16 cellular contexts compared by ENCODE assay signal in genomic region chr1:55474168-55474786, GRCh38.
DNase-seq lines count a peak whose midpoint lies in the region; ATAC-seq, FAIRE-seq and TF ChIP-seq lines count a peak whose summit lies in the region.
"Had no signal": no experiment of that assay in that cellular context is flagged by ENCODE, and none has a peak within 500 bp of the region (broad histone marks: within the 10 kb centered on the region; RNA-seq: fewer than 3 reads in every experiment).

No MANE protein-coding gene starts in this region.

- no TSS peak for BruUV-seq in K562 (replicated peaks; lab: Mats Ljungman, UMichigan)

- H3K36me3 ChIP-seq in K562 (ENCODE audit: control insufficient read depth, insufficient read depth, low read length): no peaks in the 10 kb centered on the region
- H3K36me3 ChIP-seq in left lung: no peaks in the 10 kb centered on the region
- H3K36me3 ChIP-seq: BLaER1 treated with 17β-estradiol and CSF1 and Interleukin-3, amounts not matched to agents 10 nM and 100 nM; gastrocnemius medialis had no signal

- peak; percentile 87 for FAIRE-seq in K562 (lab: Jason Lieb, UNC)
- FAIRE-seq: colon had no signal

- CTCF ChIA-PET in K562 (lab: Yijun Ruan, JAX; ENCODE audit: low intra/inter-chr PET ratio): no interaction called here

- no peaks in the 10 kb centered on the region for H3K79me2 ChIP-seq in K562 (ENCODE audit: control insufficient read depth, insufficient read depth, low read length)

- TF ChIP-seq CTCF in K562 (IDR thresholded peaks at IDR 0.05 in 2 of 3, conservative IDR thresholded peaks at IDR 0.05 in 1 of 3; ENCODE audit: insufficient read depth in 2 of 3, low read depth in 1 of 3, low read length in 3 of 3) (no peak), left lung (IDR thresholded peaks at IDR 0.05) (no peak)

- H3K27me3 Mint-ChIP-seq in activated T-helper 17 cell treated with anti-CD3 and anti-CD28 coated beads, Interleukin-2, amount 50 U/mL, for 72 hours: peaks cover 26% of the 10 kb centered on the region
- H3K27me3 Mint-ChIP-seq in stimulated activated naive B cell treated with anti-CD40 and anti-IgM and Interleukin-4, amounts not matched to agents 10 μg/mL and 1 μg/mL and 100 μg/mL, for 72 hours: peaks cover 20 to 23% of the 10 kb centered on the region in 2 donors

- no peaks in the 10 kb centered on the region for H4K20me1 ChIP-seq in K562 (replicated peaks; ENCODE audit: control insufficient read depth, insufficient read depth, low read length)
- H4K20me1 ChIP-seq: BLaER1 treated with 17β-estradiol and CSF1 and Interleukin-3, amounts not matched to agents 10 nM and 100 nM had no signal

- no peaks in the 10 kb centered on the region for H3K36me3 Mint-ChIP-seq in activated T-helper 17 cell treated with anti-CD3 and anti-CD28 coated beads, Interleukin-2, amount 50 U/mL, for 72 hours (ENCODE audit: low read depth)
- H3K36me3 Mint-ChIP-seq in stimulated activated naive B cell treated with anti-CD40 and anti-IgM and Interleukin-4, amounts not matched to agents 10 μg/mL and 1 μg/mL and 100 μg/mL, for 72 hours: no peaks in the 10 kb centered on the region
- H3K36me3 Mint-ChIP-seq: activated CD8-positive, alpha-beta memory T cell treated with anti-CD3 and anti-CD28 coated beads, Interleukin-2, amount 10 ng/mL, durations not matched to agents 7 days and 5 days; activated naive CD8-positive, alpha-beta T cell had no signal

- H3K4me3 ChIP-seq in K562: no peak overlapping the region
- H3K4me3 ChIP-seq in left lung: no peak overlapping the region
- H3K4me3 ChIP-seq: BLaER1 treated with 17β-estradiol and CSF1 and Interleukin-3, amounts not matched to agents 10 nM and 100 nM; gastrocnemius medialis had no signal

- no peak overlapping the region for H3K4me3 Mint-ChIP-seq in activated T-helper 17 cell treated with anti-CD3 and anti-CD28 coated beads, Interleukin-2, amount 50 U/mL, for 72 hours
- H3K4me3 Mint-ChIP-seq in stimulated activated naive B cell treated with anti-CD40 and anti-IgM and Interleukin-4, amounts not matched to agents 10 μg/mL and 1 μg/mL and 100 μg/mL, for 72 hours: no peak overlapping the region
- H3K4me3 Mint-ChIP-seq: activated CD8-positive, alpha-beta memory T cell treated with anti-CD3 and anti-CD28 coated beads, Interleukin-2, amount 10 ng/mL, durations not matched to agents 7 days and 5 days; activated naive CD8-positive, alpha-beta T cell had no signal

- no peak for TF ChIP-seq RAD21 in K562 (CRISPR knock-in tag; conservative IDR thresholded peaks at IDR 0.05 in 1 of 2, IDR thresholded peaks at IDR 0.05 in 1 of 2)

- in situ Hi-C loops in K562 (cut with MboI): no loop called here

- intact Hi-C loops in K562 (cut with micrococcal nuclease) (no loop called here), left lung (cut with DNase I) (no loop called here)

- 0% methylated on average over 1 of the region's 1 CpG for WGBS in K562 (ENCODE audit: insufficient coverage, low coverage, missing lambda C conversion rate)

- POLR2A ChIA-PET in K562 (lab: Yijun Ruan, JAX): interaction anchor here (0.8 to 1.6 kb wide), 2 partner anchors 10 to 26 kb away, joined by 4 to 8 read pairs; no protein-coding TSS in a partner anchor

- H3K27me3 ChIP-seq in K562 (ENCODE audit: control insufficient read depth in 2 of 2, insufficient read depth in 2 of 2, low read length in 2 of 2) (no peaks in the 10 kb centered on the region), left lung (no peaks in the 10 kb centered on the region)
- H3K27me3 ChIP-seq: BLaER1 treated with 17β-estradiol and CSF1 and Interleukin-3, amounts not matched to agents 10 nM and 100 nM; gastrocnemius medialis had no signal

- H3K4me1 ChIP-seq in K562 (replicated peaks in 1 of 2; ENCODE audit: control insufficient read depth in 2 of 2, insufficient read depth in 2 of 2, low read length in 2 of 2): peaks cover 10 to 30% of the 10 kb centered on the region in 2 experiments; a peak in 4 of 5 replicates
- H3K4me1 ChIP-seq in left lung: peaks cover 4 to 24% of the 10 kb centered on the region in 2 donors
- H3K4me1 ChIP-seq: gastrocnemius medialis had no signal

- H3K27ac ChIP-seq in K562 (ENCODE audit: extremely low read depth, low read depth, low read length) (peak overlapping the region; percentile 59), left lung (no peak overlapping the region)
- H3K27ac ChIP-seq: BLaER1 treated with 17β-estradiol and CSF1 and Interleukin-3, amounts not matched to agents 10 nM and 100 nM; gastrocnemius medialis had no signal

- ATAC-seq in K562 (peak; percentile 88), left lung (peak; percentile 70), GM18517 (IDR thresholded peaks at IDR 0.05; ENCODE audit: unreplicated experiment) (no peak)
- ATAC-seq in activated T-helper 17 cell treated with anti-CD3 and anti-CD28 coated beads, Interleukin-2, amount 50 U/mL, for 72 hours (replicated peaks): no peak
- no peak for ATAC-seq in stimulated activated naive B cell treated with anti-CD40 and anti-IgM and Interleukin-4, amounts not matched to agents 10 μg/mL and 1 μg/mL and 100 μg/mL, for 72 hours (replicated peaks)
- ATAC-seq: activated CD8-positive, alpha-beta memory T cell treated with anti-CD3 and anti-CD28 coated beads, Interleukin-2, amount 10 ng/mL, durations not matched to agents 7 days and 5 days had no signal

- no peak overlapping the region for H3K27ac Mint-ChIP-seq in activated T-helper 17 cell treated with anti-CD3 and anti-CD28 coated beads, Interleukin-2, amount 50 U/mL, for 72 hours
- H3K27ac Mint-ChIP-seq in stimulated activated naive B cell treated with anti-CD40 and anti-IgM and Interleukin-4, amounts not matched to agents 10 μg/mL and 1 μg/mL and 100 μg/mL, for 72 hours: no peak overlapping the region
- H3K27ac Mint-ChIP-seq: activated CD8-positive, alpha-beta memory T cell treated with anti-CD3 and anti-CD28 coated beads, Interleukin-2, amount 10 ng/mL, durations not matched to agents 7 days and 5 days; activated naive CD8-positive, alpha-beta T cell had no signal

- H2AFZ ChIP-seq in K562 (ENCODE audit: low read depth, low read length): peak overlapping the region; percentile 67

- no peaks in the 10 kb centered on the region for H3K9me3 ChIP-seq in K562 (replicated peaks; ENCODE audit: control insufficient read depth, insufficient read depth, low read depth, low read length)
- no peaks in the 10 kb centered on the region for H3K9me3 ChIP-seq in left lung
- H3K9me3 ChIP-seq: BLaER1 treated with 17β-estradiol and CSF1 and Interleukin-3, amounts not matched to agents 10 nM and 100 nM; gastrocnemius medialis had no signal

- H3K4me1 Mint-ChIP-seq in activated T-helper 17 cell treated with anti-CD3 and anti-CD28 coated beads, Interleukin-2, amount 50 U/mL, for 72 hours: no peaks in the 10 kb centered on the region
- H3K4me1 Mint-ChIP-seq in stimulated activated naive B cell treated with anti-CD40 and anti-IgM and Interleukin-4, amounts not matched to agents 10 μg/mL and 1 μg/mL and 100 μg/mL, for 72 hours: no peaks in the 10 kb centered on the region
- H3K4me1 Mint-ChIP-seq: activated CD8-positive, alpha-beta memory T cell treated with anti-CD3 and anti-CD28 coated beads, Interleukin-2, amount 10 ng/mL, durations not matched to agents 7 days and 5 days had no signal

- H3K9ac ChIP-seq in K562 (ENCODE audit: insufficient read depth in 1 of 2, low read depth in 2 of 2, low read length in 2 of 2): peak overlapping the region in 1 of 2 experiments; percentile 9; a peak in 1 of 4 replicates
- H3K9ac ChIP-seq: BLaER1 treated with 17β-estradiol and CSF1 and Interleukin-3, amounts not matched to agents 10 nM and 100 nM had no signal

- H3K9me3 Mint-ChIP-seq in activated T-helper 17 cell treated with anti-CD3 and anti-CD28 coated beads, Interleukin-2, amount 50 U/mL, for 72 hours: no peaks in the 10 kb centered on the region
- no peaks in the 10 kb centered on the region for H3K9me3 Mint-ChIP-seq in stimulated activated naive B cell treated with anti-CD40 and anti-IgM and Interleukin-4, amounts not matched to agents 10 μg/mL and 1 μg/mL and 100 μg/mL, for 72 hours

- H3K4me2 ChIP-seq in K562 (ENCODE audit: insufficient read depth, low read length): peak overlapping the region; percentile 45

- no peak for TF ChIP-seq POLR2A in K562 (conservative IDR thresholded peaks at IDR 0.05)

- no peaks in the 10 kb centered on the region for H3K9me1 ChIP-seq in K562 (ENCODE audit: control insufficient read depth, insufficient read depth, low read length)

- peak; percentile 68 for TF ChIP-seq EP300 in K562 (IDR thresholded peaks at IDR 0.05; ENCODE audit: low read length)

- peak; percentile 48 for DNase-seq in EH (ENCODE audit: low read depth)
- peak; percentile 67 for DNase-seq in NCI-H226
- DNase-seq in K562 (ENCODE audit: extremely low read depth in 1 of 4, low spot score in 3 of 4): peak; percentile 24 to 78 (median 40)
- DNase-seq in left lung: no peak
- no peak for DNase-seq in cerebellar cortex (ENCODE audit: low spot score)
- DNase-seq in stimulated activated naive B cell treated with anti-CD40 and anti-IgM and Interleukin-4, amounts not matched to agents 10 μg/mL and 1 μg/mL and 100 μg/mL, for 72 hours: no peak
- DNase-seq: activated CD8-positive, alpha-beta memory T cell treated with anti-CD3 and anti-CD28 coated beads, Interleukin-2, amount 10 ng/mL, durations not matched to agents 7 days and 5 days; gastrocnemius medialis; NCI-H510A treated with DMSO at 0.1 percent for 48 hours; stimulated activated CD4-positive, alpha-beta T cell treated with anti-CD3 and anti-CD28 coated beads, Interleukin-4, amount 100 ng/mL, for 24 hours; stimulated activated naive CD4-positive, alpha-beta T cell had no signal

TF ChIP-seq in K562, 482 proteins besides CTCF, POLR2A, EP300 and RAD21 (continues in another document):
- TF ChIP-seq ZBTB33 (CRISPR knock-in tag; IDR thresholded peaks at IDR 0.05) (no peak), ZNF274 (IDR thresholded peaks at IDR 0.05; ENCODE audit: borderline replicate concordance, low read depth, low read length) (no peak)

Comparison
In these comparisons a context has a peak if more than half of its experiments do, and no peak if none do; other contexts are left out.
1. DNase-seq: peak in EH (single experiment), NCI-H226 (single experiment) and K562 (4 of 4); none in left lung (0 of 2), cerebellar cortex (single experiment) and stimulated activated naive B cell treated with anti-CD40 and anti-IgM and Interleukin-4, amounts not matched to agents 10 μg/mL and 1 μg/mL and 100 μg/mL, for 72 hours (single experiment).
2. ATAC-seq: peak in K562 (single experiment) and left lung (single experiment); none in activated T-helper 17 cell treated with anti-CD3 and anti-CD28 coated beads, Interleukin-2, amount 50 U/mL, for 72 hours (single experiment), stimulated activated naive B cell treated with anti-CD40 and anti-IgM and Interleukin-4, amounts not matched to agents 10 μg/mL and 1 μg/mL and 100 μg/mL, for 72 hours (0 of 2) and GM18517 (single experiment).